Comparison of ENCODE assay signal across 25 cellular contexts in the genomic region with DNA sequence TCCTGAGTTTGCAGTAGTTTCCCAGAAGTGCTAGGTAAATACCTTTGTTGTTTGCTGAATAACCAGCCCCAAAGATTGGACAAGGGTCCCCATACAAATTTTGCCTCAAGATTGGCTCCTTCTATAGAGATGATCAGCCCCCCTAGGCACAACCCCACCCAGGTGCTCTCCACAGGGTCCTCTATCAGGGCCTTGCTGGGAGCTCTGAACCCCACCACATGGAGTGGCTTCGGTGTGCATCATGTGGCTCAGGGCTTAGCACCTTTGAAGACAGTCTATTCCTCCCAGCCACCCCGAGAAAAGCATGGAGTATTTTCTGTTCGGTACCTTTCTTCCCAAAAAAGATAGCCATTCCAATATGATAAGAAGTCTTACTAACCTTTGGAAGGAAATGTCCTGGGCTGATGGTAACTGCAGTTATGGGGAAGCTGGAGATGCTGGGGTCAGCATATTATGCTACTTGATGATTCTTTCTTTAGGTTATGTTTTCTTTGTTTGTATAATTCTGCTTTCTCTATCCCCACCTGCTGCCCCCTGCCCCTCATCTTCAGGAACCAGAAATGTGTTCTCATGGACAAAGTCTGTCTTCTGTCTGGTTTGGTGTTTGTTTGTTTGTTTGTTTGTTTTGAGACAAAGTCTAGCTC. TPM values are rescaled to one million over a fixed set of nuclear protein-coding genes. Genes with fewer than 3 reads are reported as not detected.
DNase-seq lines count a peak whose midpoint lies in the region; ATAC-seq and TF ChIP-seq lines count a peak whose summit lies in the region.
"Had no signal": no experiment of that assay in that cellular context is flagged by ENCODE, and none has a peak within 500 bp of the region (broad histone marks: within the 10 kb centered on the region; RNA-seq: fewer than 3 reads in every experiment).

No MANE protein-coding gene starts in this region.

- TF ChIP-seq CTCF in right atrium auricular region (IDR thresholded peaks at IDR 0.05) (no peak), IMR-90 (conservative IDR thresholded peaks at IDR 0.05; ENCODE audit: low read depth, low read length) (no peak), parathyroid adenoma (IDR thresholded peaks at IDR 0.05) (no peak), omental fat pad (IDR thresholded peaks at IDR 0.05) (no peak)

- H4K91ac ChIP-seq in IMR-90 (ENCODE audit: insufficient read depth, low read depth, low read length): no peak overlapping the region

- H3K4ac ChIP-seq in IMR-90 (ENCODE audit: low read depth, low read length) (no peak overlapping the region), mesendoderm (ENCODE audit: low read depth, low read length) (no peak overlapping the region)

- H3K23ac ChIP-seq in IMR-90 (ENCODE audit: low read depth, low read length) (no peak overlapping the region), mesendoderm (ENCODE audit: low read length) (no peak overlapping the region)

- no peaks in the 10 kb centered on the region for H4K20me1 ChIP-seq in IMR-90 (ENCODE audit: insufficient read depth, low read length)

- in situ Hi-C loops in IMR-90 (cut with MboI; ENCODE audit: low sequenced_read_pairs): no loop called here

- H2AK5ac ChIP-seq in IMR-90 (ENCODE audit: low read depth, low read length) (no peak overlapping the region), mesendoderm (ENCODE audit: low read length) (no peak overlapping the region)

- H3K79me1 ChIP-seq in IMR-90 (ENCODE audit: low read depth in 1 of 2, low read length in 2 of 2): no peaks in the 10 kb centered on the region
- no peaks in the 10 kb centered on the region for H3K79me1 ChIP-seq in mesendoderm (ENCODE audit: low read length)

- no peak for DNase-seq in right atrium auricular region (ENCODE audit: low spot score)
- no peak for DNase-seq in cardiac septum (ENCODE audit: low spot score)
- no peak for DNase-seq in IMR-90
- DNase-seq in mesendoderm: no peak
- no peak for DNase-seq in omental fat pad (ENCODE audit: low spot score)
- DNase-seq in cerebellar cortex (ENCODE audit: low spot score): no peak
- DNase-seq: BE2C, DMS153, DND-41, GM23248, Karpas-422, NCI-H1092, NCI-H1417 treated with DMSO at 0.1 percent for 48 hours, NCI-H1694 treated with DMSO at 0.1 percent for 48 hours, NCI-H2081 treated with DMSO at 0.1 percent for 48 hours, NCI-H2171, NCI-H226, NCI-H510A, NCI-H69, SHP77 treated with DMSO at 0.1 percent for 48 hours had no signal

- CTCF ChIA-PET in IMR-90 (lab: Yijun Ruan, JAX): interaction anchor here (0.6 kb wide), 2 partner anchors 12 to 75 kb away, joined by 3 read pairs; no protein-coding TSS in a partner anchor

- dilution Hi-C loops in IMR-90 (cut with HindIII; ENCODE audit: low sequenced_read_pairs, unreplicated experiment): no loop called here

- TF ChIP-seq RAD21 in IMR-90 (IDR thresholded peaks at IDR 0.05; ENCODE audit: low read length): no peak

- no TSS peak for BruUV-seq in IMR-90 (replicated peaks; lab: Mats Ljungman, UMichigan)

- no peak overlapping the region for H4K5ac ChIP-seq in IMR-90 (ENCODE audit: low read depth, low read length)
- H4K5ac ChIP-seq in mesendoderm (ENCODE audit: low read length): no peak overlapping the region

- peaks cover 5% of the 10 kb centered on the region for H3K9me1 ChIP-seq in IMR-90 (ENCODE audit: insufficient read depth, low read length)

- TF ChIP-seq POLR2A in IMR-90 (IDR thresholded peaks at IDR 0.05; ENCODE audit: low read depth, low read length): no peak

- H3K27ac ChIP-seq in right atrium auricular region (peak overlapping the region; percentile 48 to 76), IMR-90 (ENCODE audit: insufficient read depth, low read length) (no peak overlapping the region), parathyroid adenoma (peak overlapping the region; percentile 89), mesendoderm (ENCODE audit: low read depth, low read length) (no peak overlapping the region)
- H3K27ac ChIP-seq: GM23248, RWPE1 had no signal

- intact Hi-C loops in cardiac septum (cut with DNase I): no loop called here
- intact Hi-C loops in IMR-90 (cut with micrococcal nuclease): no loop called here

- no peak overlapping the region for H3K4me3 ChIP-seq in right atrium auricular region
- H3K4me3 ChIP-seq in IMR-90 (ENCODE audit: insufficient read depth, low read depth, low read length): no peak overlapping the region
- no peak overlapping the region for H3K4me3 ChIP-seq in parathyroid adenoma (ENCODE audit: low read depth, low read length)
- no peak overlapping the region for H3K4me3 ChIP-seq in mesendoderm (ENCODE audit: low read length)
- H3K4me3 ChIP-seq: GM23248, HAP-1 had no signal

- H3K4me1 ChIP-seq in right atrium auricular region (peaks cover 0 to 78% of the 10 kb centered on the region in 2 donors), IMR-90 (ENCODE audit: control insufficient read depth, insufficient read depth, low read length) (peaks cover 5% of the 10 kb centered on the region), parathyroid adenoma (peaks cover 31% of the 10 kb centered on the region), mesendoderm (ENCODE audit: control insufficient read depth, low read depth, low read length) (peaks cover 12% of the 10 kb centered on the region)
- H3K4me1 ChIP-seq: BE2C, HAP-1 had no signal

- WGBS in IMR-90 (ENCODE audit: extremely low coverage in 2 of 2, insufficient read length in 1 of 2), 2 experiments: no CpG with 5 or more reads among the region's 3 CpGs
- no CpG with 5 or more reads among the region's 3 CpGs for WGBS in mesendoderm (ENCODE audit: extremely low coverage, insufficient coverage, low lambda C conversion rate)

- H2BK5ac ChIP-seq in IMR-90 (ENCODE audit: low read depth, low read length, poor library complexity, severe bottlenecking): no peak overlapping the region
- H2BK5ac ChIP-seq in mesendoderm (ENCODE audit: low read length): no peak overlapping the region

- H3K56ac ChIP-seq in IMR-90 (ENCODE audit: extremely low read depth, insufficient read depth, low read length) (no peak overlapping the region), mesendoderm (ENCODE audit: low read length) (no peak overlapping the region)

- H3K18ac ChIP-seq in IMR-90 (ENCODE audit: low read depth, low read length) (no peak overlapping the region), mesendoderm (ENCODE audit: low read length) (no peak overlapping the region)

- no peaks in the 10 kb centered on the region for H3K9me3 ChIP-seq in right atrium auricular region
- no peaks in the 10 kb centered on the region for H3K9me3 ChIP-seq in IMR-90 (ENCODE audit: control insufficient read depth, insufficient read depth, low read length)
- H3K9me3 ChIP-seq in parathyroid adenoma (ENCODE audit: control insufficient read depth, low read length): no peaks in the 10 kb centered on the region
- H3K9me3 ChIP-seq: BE2C, HAP-1 had no signal

- H2AFZ ChIP-seq in IMR-90 (replicated peaks; ENCODE audit: low read length, poor library complexity) (no peak overlapping the region), parathyroid adenoma (no peak overlapping the region)
- H2AFZ ChIP-seq: GM23248 had no signal

- no peak overlapping the region for H4K8ac ChIP-seq in IMR-90 (ENCODE audit: low read depth in 2 of 2, low read length in 2 of 2)
- H4K8ac ChIP-seq in mesendoderm (ENCODE audit: low read depth, low read length): no peak overlapping the region

- H2BK120ac ChIP-seq in IMR-90 (ENCODE audit: low read depth, low read length) (no peak overlapping the region), mesendoderm (ENCODE audit: low read depth, low read length) (no peak overlapping the region)

- ATAC-seq in IMR-90 (ENCODE audit: low read depth) (no peak), omental fat pad (ENCODE audit: low FRiP score) (no peak)
- ATAC-seq: Panc1 had no signal

- H3K9ac ChIP-seq in IMR-90 (ENCODE audit: low read depth, low read length) (no peak overlapping the region), parathyroid adenoma (no peak overlapping the region), mesendoderm (ENCODE audit: low read length) (no peak overlapping the region)
- H3K9ac ChIP-seq: GM23248 had no signal

- H2BK15ac ChIP-seq in IMR-90 (ENCODE audit: low read depth, low read length) (no peak overlapping the region), mesendoderm (replicated peaks; ENCODE audit: low read depth) (no peak overlapping the region)

- no peak overlapping the region for H3K14ac ChIP-seq in IMR-90 (replicated peaks; ENCODE audit: low read depth, low read length)

- no peak overlapping the region for H2BK20ac ChIP-seq in IMR-90 (ENCODE audit: low read depth, low read length)

- H3K79me2 ChIP-seq in parathyroid adenoma: no peaks in the 10 kb centered on the region
- H3K79me2 ChIP-seq in mesendoderm (ENCODE audit: control insufficient read depth, insufficient read depth, low read length): no peaks in the 10 kb centered on the region

- POLR2A ChIA-PET in IMR-90 (lab: Charles Lee; ENCODE audit: unreplicated experiment): no interaction called here

- H3K4me2 ChIP-seq in IMR-90 (ENCODE audit: low read depth, low read length): no peak overlapping the region
- H3K4me2 ChIP-seq in parathyroid adenoma (ENCODE audit: low read length): no peak overlapping the region
- H3K4me2 ChIP-seq in mesendoderm (ENCODE audit: low read length): no peak overlapping the region

- no peaks in the 10 kb centered on the region for H3K27me3 ChIP-seq in right atrium auricular region
- H3K27me3 ChIP-seq in IMR-90 (ENCODE audit: control insufficient read depth, insufficient read depth, low read length): peaks cover 32% of the 10 kb centered on the region
- no peaks in the 10 kb centered on the region for H3K27me3 ChIP-seq in parathyroid adenoma (ENCODE audit: control insufficient read depth, insufficient read depth, low read length)
- H3K27me3 ChIP-seq in mesendoderm (ENCODE audit: insufficient read depth, low read length, poor library complexity): no peaks in the 10 kb centered on the region
- H3K27me3 ChIP-seq: BE2C had no signal

- H2AK9ac ChIP-seq in IMR-90 (replicated peaks; ENCODE audit: low read depth, low read length, poor library complexity): no peak overlapping the region

- H3K36me3 ChIP-seq in right atrium auricular region (no peaks in the 10 kb centered on the region), IMR-90 (ENCODE audit: control insufficient read depth, insufficient read depth, low read length) (no peaks in the 10 kb centered on the region), parathyroid adenoma (ENCODE audit: control insufficient read depth, insufficient read depth, low read length) (no peaks in the 10 kb centered on the region), mesendoderm (ENCODE audit: control insufficient read depth, insufficient read depth, low read length) (no peaks in the 10 kb centered on the region)
- H3K36me3 ChIP-seq: BE2C, HAP-1 had no signal

RNA-seq across cellular contexts. Expression of gene TSPAN1, which starts 5.0 kb away (rescaled TPM):
- total RNA-seq in right atrium auricular region (1 to 10 TPM; 2.0 to 2.3 TPM), cardiac septum (3.0 TPM), IMR-90 (2012; rRNA removed) (0.18 TPM in 1 of 2 replicates, not detected in the other), omental fat pad (1 to 10 TPM in 2 of 4 donors, under 1 TPM in 1, not detected in 1; 0.84 to 1.2 (median 1.2) TPM)
- 0.82 and 0.89 TPM in 2 replicates for polyA plus RNA-seq in IMR-90 (2012; rRNA removed)
- 0.08 and 0.44 TPM in 2 replicates for polyA plus RNA-seq in IMR-90 (2012; cell fraction: cytosol; rRNA removed)
- polyA plus RNA-seq in IMR-90 (2012; cell fraction: nucleus; rRNA removed; ENCODE audit: low replicate concordance): 0.55 and 1.1 TPM in 2 replicates
- polyA plus RNA-seq in mesendoderm (2013, experiment 1 of 2): not detected
- not detected for polyA plus RNA-seq in mesendoderm (2013, experiment 2 of 2)
- total RNA-seq: GM23248 had no signal
- polyA plus RNA-seq: IgD-negative memory B cell had no signal

RNA-seq across cellular contexts. Expression of gene P3R3URF, which starts 6.4 kb away (rescaled TPM):
- total RNA-seq in right atrium auricular region (not detected), cardiac septum (not detected), IMR-90 (2012; rRNA removed) (not detected in 2 replicates), omental fat pad (not detected)
- not detected in 2 replicates for polyA plus RNA-seq in IMR-90 (2012; rRNA removed)
- polyA plus RNA-seq in IMR-90 (2012; cell fraction: cytosol; rRNA removed): not detected in 2 replicates
- polyA plus RNA-seq in IMR-90 (2012; cell fraction: nucleus; rRNA removed; ENCODE audit: low replicate concordance): not detected in 2 replicates
- polyA plus RNA-seq in mesendoderm (2013, experiment 1 of 2): not detected
- not detected for polyA plus RNA-seq in mesendoderm (2013, experiment 2 of 2)
- total RNA-seq: GM23248 had no signal
- polyA plus RNA-seq: GM23248, IgD-negative memory B cell had no signal

RNA-seq across cellular contexts. Expression of gene POMGNT1, which starts 28.3 kb away (rescaled TPM):
- total RNA-seq in right atrium auricular region: 10 to 100 TPM; 57.0 to 87.8 TPM
- 139 TPM for total RNA-seq in cardiac septum
- total RNA-seq in IMR-90 (2012; rRNA removed): 45.3 and 54.8 TPM in 2 replicates
- 65.3 and 65.8 TPM in 2 replicates for polyA plus RNA-seq in IMR-90 (2012; rRNA removed)
- 44.6 and 61.9 TPM in 2 replicates for polyA plus RNA-seq in IMR-90 (2012; cell fraction: cytosol; rRNA removed)
- 135 and 140 TPM in 2 replicates for polyA plus RNA-seq in IMR-90 (2012; cell fraction: nucleus; rRNA removed; ENCODE audit: low replicate concordance)
- 38.0 TPM for polyA plus RNA-seq in mesendoderm (2013, experiment 1 of 2)
- polyA plus RNA-seq in mesendoderm (2013, experiment 2 of 2): 38.1 TPM
- total RNA-seq in omental fat pad: 10 to 100 TPM; 27.4 to 46.5 (median 38.3) TPM

RNA-seq across cellular contexts. Expression of gene LURAP1, which starts 33.2 kb away (rescaled TPM):
- 1 to 10 TPM; 4.1 to 9.1 TPM for total RNA-seq in right atrium auricular region
- 11.9 TPM for total RNA-seq in cardiac septum
- 2.5 TPM in 2 replicates for total RNA-seq in IMR-90 (2012; rRNA removed)
- polyA plus RNA-seq in IMR-90 (2012; rRNA removed): 2.5 and 2.9 TPM in 2 replicates
- 2.5 and 4.7 TPM in 2 replicates for polyA plus RNA-seq in IMR-90 (2012; cell fraction: cytosol; rRNA removed)
- 3.3 and 3.6 TPM in 2 replicates for polyA plus RNA-seq in IMR-90 (2012; cell fraction: nucleus; rRNA removed; ENCODE audit: low replicate concordance)
- 1.2 TPM for polyA plus RNA-seq in mesendoderm (2013, experiment 1 of 2)
- polyA plus RNA-seq in mesendoderm (2013, experiment 2 of 2): 1.1 TPM
- total RNA-seq in omental fat pad: 10 to 100 TPM in 1 of 4 donors, 1 to 10 TPM in 2, under 1 TPM in 1; 0.96 to 10.6 (median 3.3) TPM
- polyA plus RNA-seq: IgD-negative memory B cell had no signal

RNA-seq across cellular contexts. Expression of gene PIK3R3, which starts 37.5 kb away (rescaled TPM):
- total RNA-seq in right atrium auricular region (10 to 100 TPM; 24.3 to 35.3 TPM), cardiac septum (55.3 TPM), IMR-90 (2012; rRNA removed) (9.9 and 14.7 TPM in 2 replicates), omental fat pad (100 to 1,000 TPM in 1 of 4 donors, 10 to 100 TPM in 3; 21.9 to 123 (median 39.2) TPM)
- 4.3 and 5.3 TPM in 2 replicates for polyA plus RNA-seq in IMR-90 (2012; rRNA removed)
- polyA plus RNA-seq in IMR-90 (2012; cell fraction: cytosol; rRNA removed): 1.7 and 2.0 TPM in 2 replicates
- 1.6 and 6.0 TPM in 2 replicates for polyA plus RNA-seq in IMR-90 (2012; cell fraction: nucleus; rRNA removed; ENCODE audit: low replicate concordance)
- polyA plus RNA-seq in mesendoderm (2013, experiment 1 of 2): 6.0 TPM
- polyA plus RNA-seq in mesendoderm (2013, experiment 2 of 2): 6.2 TPM

Comparison
In these comparisons a context has a peak if more than half of its experiments do, and no peak if none do; other contexts are left out.
1. H3K27ac ChIP-seq: peak in right atrium auricular region (2 of 2) and parathyroid adenoma (single experiment); none in IMR-90 (single experiment) and mesendoderm (single experiment).